In genomic region chr7:157269341-157270059, GRCh38 we compare ENCODE assay signal across 1 cellular context.
TF ChIP-seq lines count a peak whose summit lies in the region.

No MANE protein-coding gene starts in this region.

TF ChIP-seq in WTC11, 78 proteins besides CTCF, POLR2A, EP300 and RAD21 (continued from another document):
- TF ChIP-seq ZSCAN18 (CRISPR knock-in tag; IDR thresholded peaks at IDR 0.05): no peak
- no peak for TF ChIP-seq E2F1 (CRISPR knock-in tag; IDR thresholded peaks at IDR 0.05)
- no peak for TF ChIP-seq ATF6 (CRISPR knock-in tag; IDR thresholded peaks at IDR 0.05)
- no peak for TF ChIP-seq E2F5 (CRISPR knock-in tag; IDR thresholded peaks at IDR 0.05)
- TF ChIP-seq ZNF416 (CRISPR knock-in tag; IDR thresholded peaks at IDR 0.05): no peak
- TF ChIP-seq NR2C2 (CRISPR knock-in tag; IDR thresholded peaks at IDR 0.05): no peak
- no peak for TF ChIP-seq MYBL2 (CRISPR knock-in tag; IDR thresholded peaks at IDR 0.05)
- no peak for TF ChIP-seq ATF2 (CRISPR knock-in tag; IDR thresholded peaks at IDR 0.05; ENCODE audit: borderline replicate concordance, low read depth)
- TF ChIP-seq ERG (CRISPR knock-in tag; IDR thresholded peaks at IDR 0.05): no peak
